26 cellular contexts compared by ENCODE assay signal in genomic region chr18:12474876-12475275, GRCh38.
"Had no signal": no experiment of that assay in that cellular context is flagged by ENCODE, and none has a peak within 500 bp of the region (broad histone marks: within the 10 kb centered on the region; RNA-seq: fewer than 3 reads in every experiment).

No MANE protein-coding gene starts in this region.

- H3K27ac Mint-ChIP-seq: activated CD4-positive, alpha-beta T cell treated with anti-CD3 and anti-CD28 coated beads for 36 hours; activated naive CD8-positive, alpha-beta T cell treated with anti-CD3 and anti-CD28 coated beads for 36 hours; endodermal cell; naive B cell; stimulated activated memory B cell treated with anti-CD40 and anti-IgM and Interleukin-4, amounts not matched to agents 10 μg/mL and 1 μg/mL and 100 μg/mL, for 72 hours had no signal

- H3K27me3 ChIP-seq: heart right ventricle, stomach, suprapubic skin, tibial nerve had no signal

- ATAC-seq: activated CD4-positive, alpha-beta T cell treated with anti-CD3 and anti-CD28 coated beads for 36 hours; activated T-cell treated with anti-CD3 and anti-CD28 coated beads, Interleukin-2, amount 50 U/mL, for 4 hours; heart right ventricle; lower lobe of right lung; sciatic nerve; stimulated activated memory B cell treated with anti-CD40 and anti-IgM and Interleukin-4, amounts not matched to agents 10 μg/mL and 1 μg/mL and 100 μg/mL, for 72 hours had no signal

- H3K4me3 Mint-ChIP-seq: activated CD4-positive, alpha-beta T cell treated with anti-CD3 and anti-CD28 coated beads for 36 hours; activated naive CD8-positive, alpha-beta T cell treated with anti-CD3 and anti-CD28 coated beads for 36 hours; activated T-cell treated with anti-CD3 and anti-CD28 coated beads, Interleukin-2, amount 50 U/mL, for 4 hours; endodermal cell; naive B cell; neural crest cell; stimulated activated memory B cell treated with anti-CD40 and anti-IgM and Interleukin-4, amounts not matched to agents 10 μg/mL and 1 μg/mL and 100 μg/mL, for 72 hours had no signal

- H3K4me1 ChIP-seq: lower lobe of right lung, stomach had no signal

- H3K9me3 Mint-ChIP-seq: activated naive CD8-positive, alpha-beta T cell treated with anti-CD3 and anti-CD28 coated beads for 36 hours; activated T-cell treated with anti-CD3 and anti-CD28 coated beads, Interleukin-2, amount 50 U/mL, for 4 hours; endodermal cell; naive B cell; neural crest cell; stimulated activated memory B cell treated with anti-CD40 and anti-IgM and Interleukin-4, amounts not matched to agents 10 μg/mL and 1 μg/mL and 100 μg/mL, for 72 hours had no signal

- H3K36me3 Mint-ChIP-seq: activated naive CD8-positive, alpha-beta T cell treated with anti-CD3 and anti-CD28 coated beads for 36 hours; naive B cell; stimulated activated memory B cell treated with anti-CD40 and anti-IgM and Interleukin-4, amounts not matched to agents 10 μg/mL and 1 μg/mL and 100 μg/mL, for 72 hours had no signal

- H3K9me3 ChIP-seq: heart right ventricle, lower lobe of right lung, stomach, suprapubic skin, tibial nerve had no signal

- DNase-seq: activated CD4-positive, alpha-beta T cell treated with anti-CD3 and anti-CD28 coated beads for 36 hours; activated CD4-positive, alpha-beta T cell treated with anti-CD3 and anti-CD28 coated beads, Interleukin-2, amount 50 U/mL, for 4 hours; activated CD8-positive, alpha-beta memory T cell treated with anti-CD3 and anti-CD28 coated beads for 24 hours; activated CD8-positive, alpha-beta memory T cell treated with anti-CD3 and anti-CD28 coated beads, Interleukin-2, amount 50 U/mL, for 4 hours; activated naive CD4-positive, alpha-beta T cell treated with Interleukin-2 at 50 U/mL for 16 hours; activated naive CD8-positive, alpha-beta T cell treated with anti-CD3 and anti-CD28 coated beads for 36 hours; activated T-cell treated with anti-CD3 and anti-CD28 coated beads, Interleukin-2, amount 50 U/mL, for 4 hours; amniotic stem cell; cerebellar nuclear complex; cortex of kidney; endodermal cell; heart right ventricle; kidney; lower lobe of right lung; naive B cell; occipital lobe; posterior cingulate gyrus; small intestine; stimulated activated CD4-positive, alpha-beta T cell treated with anti-CD3 and anti-CD28 coated beads, Interleukin-15, amount 100 ng/mL, for 24 hours; stomach had no signal

- H3K4me1 Mint-ChIP-seq: activated CD4-positive, alpha-beta T cell treated with anti-CD3 and anti-CD28 coated beads for 36 hours; activated naive CD8-positive, alpha-beta T cell treated with anti-CD3 and anti-CD28 coated beads for 36 hours; endodermal cell; naive B cell; neural crest cell; stimulated activated memory B cell treated with anti-CD40 and anti-IgM and Interleukin-4, amounts not matched to agents 10 μg/mL and 1 μg/mL and 100 μg/mL, for 72 hours had no signal

- H3K27me3 Mint-ChIP-seq: activated CD4-positive, alpha-beta T cell treated with anti-CD3 and anti-CD28 coated beads for 36 hours; activated naive CD8-positive, alpha-beta T cell treated with anti-CD3 and anti-CD28 coated beads for 36 hours; naive B cell; stimulated activated memory B cell treated with anti-CD40 and anti-IgM and Interleukin-4, amounts not matched to agents 10 μg/mL and 1 μg/mL and 100 μg/mL, for 72 hours had no signal

- H3K4me3 ChIP-seq: heart right ventricle, lower lobe of right lung, stomach, suprapubic skin, tibial nerve had no signal

- H3K27ac ChIP-seq: epithelial cell of prostate, heart right ventricle, lower lobe of right lung, stomach, suprapubic skin, tibial nerve had no signal
